Comparison of ENCODE assay signal across 8 cellular contexts in the genomic region with DNA sequence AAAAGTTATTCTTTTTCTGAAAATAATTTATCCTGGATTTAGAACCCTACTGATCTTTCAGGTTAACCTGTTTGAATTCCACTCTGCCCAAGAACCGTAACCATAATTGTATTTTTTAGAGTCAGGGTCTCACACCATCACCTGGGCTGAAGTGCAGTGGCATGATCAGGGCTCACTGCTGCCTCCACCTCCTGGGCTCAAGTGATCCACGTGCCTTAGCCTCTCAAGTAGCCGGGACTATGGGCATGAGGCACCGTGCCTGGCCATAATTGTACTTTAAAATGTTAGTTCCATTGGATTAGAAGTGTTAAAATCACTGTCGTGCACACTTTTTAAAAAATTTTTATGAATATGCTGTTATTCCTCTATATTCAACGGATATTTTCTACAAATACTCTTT. TPM values are rescaled to one million over a fixed set of nuclear protein-coding genes. Genes with fewer than 3 reads are reported as not detected.
DNase-seq lines count a peak whose midpoint lies in the region; ATAC-seq and TF ChIP-seq lines count a peak whose summit lies in the region.

No MANE protein-coding gene starts in this region.

- no peak for TF ChIP-seq CTCF in thoracic aorta (IDR thresholded peaks at IDR 0.05)
- no peak for TF ChIP-seq CTCF in GM10248 (IDR thresholded peaks at IDR 0.05; ENCODE audit: control extremely low read depth, extremely low read depth, low read depth, missing control alignments)

- peaks cover 11% of the 10 kb centered on the region for H3K27me3 Mint-ChIP-seq in activated CD8-positive, alpha-beta memory T cell treated with anti-CD3 and anti-CD28 coated beads, Interleukin-2, amount 10 ng/mL, durations not matched to agents 7 days and 5 days
- no peaks in the 10 kb centered on the region for H3K27me3 Mint-ChIP-seq in activated CD4-positive, alpha-beta memory T cell treated with anti-CD3 and anti-CD28 coated beads for 36 hours

- H3K27ac ChIP-seq in thoracic aorta = peak overlapping the region in 1 of 2 donors; percentile 90

- no peaks in the 10 kb centered on the region for H3K9me3 Mint-ChIP-seq in activated CD8-positive, alpha-beta memory T cell treated with anti-CD3 and anti-CD28 coated beads, Interleukin-2, amount 10 ng/mL, durations not matched to agents 7 days and 5 days (ENCODE audit: low read depth)
- H3K9me3 Mint-ChIP-seq in activated CD4-positive, alpha-beta memory T cell treated with anti-CD3 and anti-CD28 coated beads for 36 hours = no peaks in the 10 kb centered on the region

- intact Hi-C loops in activated CD4-positive, alpha-beta memory T cell treated with anti-CD3 and anti-CD28 coated beads for 36 hours (cut with micrococcal nuclease) = loop anchor here (5.0 to 10.0 kb wide), 7 partner anchors 88 to 492 kb away; a partner anchor contains a TSS

- peaks cover 14 to 28% of the 10 kb centered on the region in 2 donors for H3K4me1 ChIP-seq in thoracic aorta (ENCODE audit: control insufficient read depth in 1 of 2, low read depth in 2 of 2)

- no peaks in the 10 kb centered on the region for H3K27me3 ChIP-seq in thoracic aorta (replicated peaks; ENCODE audit: insufficient read depth)

- H3K36me3 Mint-ChIP-seq in activated CD8-positive, alpha-beta memory T cell treated with anti-CD3 and anti-CD28 coated beads, Interleukin-2, amount 10 ng/mL, durations not matched to agents 7 days and 5 days = peaks cover 4% of the 10 kb centered on the region
- H3K36me3 Mint-ChIP-seq in activated CD4-positive, alpha-beta memory T cell treated with anti-CD3 and anti-CD28 coated beads for 36 hours = no peaks in the 10 kb centered on the region

- ATAC-seq in activated CD8-positive, alpha-beta memory T cell treated with anti-CD3 and anti-CD28 coated beads, Interleukin-2, amount 10 ng/mL, durations not matched to agents 7 days and 5 days = no peak
- no peak for ATAC-seq in thoracic aorta (ENCODE audit: insufficient number of reproducible peaks, low FRiP score, low read depth)
- no peak for ATAC-seq in left lobe of liver

- peak overlapping the region; percentile 82 for H3K4me3 Mint-ChIP-seq in activated CD8-positive, alpha-beta memory T cell treated with anti-CD3 and anti-CD28 coated beads, Interleukin-2, amount 10 ng/mL, durations not matched to agents 7 days and 5 days
- H3K4me3 Mint-ChIP-seq in activated CD4-positive, alpha-beta memory T cell treated with anti-CD3 and anti-CD28 coated beads for 36 hours = peak overlapping the region; percentile 69

- POLR2A ChIA-PET in activated CD4-positive, alpha-beta memory T cell treated with anti-CD3 and anti-CD28 coated beads for 36 hours (lab: Charles Lee) = interaction anchor here (0.7 kb wide), 1 partner anchor 367 kb away, joined by 4 read pairs; a partner anchor contains a TSS
- POLR2A ChIA-PET in GM10248 (lab: Yijun Ruan, JAX) = interaction anchor here (0.5 kb wide), 1 partner anchor 10 kb away, joined by 3 read pairs; no protein-coding TSS in a partner anchor

- no peaks in the 10 kb centered on the region for H3K9me3 ChIP-seq in thoracic aorta

- peak overlapping the region; percentile 97 for H3K4me3 ChIP-seq in thoracic aorta

- H3K36me3 ChIP-seq in thoracic aorta = no peaks in the 10 kb centered on the region

- peaks cover 24% of the 10 kb centered on the region for H3K4me1 Mint-ChIP-seq in activated CD8-positive, alpha-beta memory T cell treated with anti-CD3 and anti-CD28 coated beads, Interleukin-2, amount 10 ng/mL, durations not matched to agents 7 days and 5 days
- peaks cover 22% of the 10 kb centered on the region for H3K4me1 Mint-ChIP-seq in activated CD4-positive, alpha-beta memory T cell treated with anti-CD3 and anti-CD28 coated beads for 36 hours (ENCODE audit: low read depth)

- H3K27ac Mint-ChIP-seq in activated CD8-positive, alpha-beta memory T cell treated with anti-CD3 and anti-CD28 coated beads, Interleukin-2, amount 10 ng/mL, durations not matched to agents 7 days and 5 days = no peak overlapping the region
- peak overlapping the region; percentile 35 for H3K27ac Mint-ChIP-seq in activated CD4-positive, alpha-beta memory T cell treated with anti-CD3 and anti-CD28 coated beads for 36 hours

- no peak for DNase-seq in activated CD8-positive, alpha-beta memory T cell treated with anti-CD3 and anti-CD28 coated beads, Interleukin-2, amount 10 ng/mL, durations not matched to agents 7 days and 5 days
- no peak for DNase-seq in activated CD8-positive, alpha-beta memory T cell treated with anti-CD3 and anti-CD28 coated beads for 24 hours
- no peak for DNase-seq in activated CD4-positive, alpha-beta memory T cell treated with anti-CD3 and anti-CD28 coated beads for 36 hours
- DNase-seq in left kidney (ENCODE audit: low read depth, low spot score) (peak; percentile 54), thoracic aorta (ENCODE audit: low spot score) (no peak), left lobe of liver (ENCODE audit: low spot score) (no peak), GM10248 (ENCODE audit: extremely low spot score) (no peak), cerebellum (ENCODE audit: low spot score) (no peak)

- CTCF ChIA-PET in activated CD8-positive, alpha-beta memory T cell treated with anti-CD3 and anti-CD28 coated beads, Interleukin-2, amount 10 ng/mL, durations not matched to agents 7 days and 5 days (lab: Charles Lee) = interaction anchor here (0.6 to 1.3 kb wide), 5 partner anchors 10 to 137 kb away, joined by 3 to 6 read pairs (median 3); no protein-coding TSS in a partner anchor
- CTCF ChIA-PET in activated CD4-positive, alpha-beta memory T cell treated with anti-CD3 and anti-CD28 coated beads for 36 hours (lab: Charles Lee) = interaction anchor here (0.6 kb wide), 2 partner anchors 40 to 89 kb away, joined by 3 read pairs; no protein-coding TSS in a partner anchor
- CTCF ChIA-PET in GM10248 (lab: Yijun Ruan, JAX) = interaction anchor here (1.1 to 2.3 kb wide), 2 partner anchors 13 to 496 kb away, joined by 3 to 7 read pairs; no protein-coding TSS in a partner anchor

RNA-seq across cellular contexts. Expression of a gene that starts 1.0 kb away (rescaled TPM):
- 10 to 100 TPM; 19.9 to 21.4 TPM for total RNA-seq in activated CD8-positive, alpha-beta memory T cell treated with anti-CD3 and anti-CD28 coated beads, Interleukin-2, amount 10 ng/mL, durations not matched to agents 7 days and 5 days
- total RNA-seq in activated CD4-positive, alpha-beta memory T cell treated with anti-CD3 and anti-CD28 coated beads for 36 hours = 10 to 100 TPM; 10.8 to 12.5 TPM
- total RNA-seq in thoracic aorta (10 to 100 TPM; 13.9 to 44.7 TPM), left lobe of liver (26.6 TPM), cerebellum (16.1 TPM)
